Comparison of ENCODE assay signal across 1 cellular context in the genomic region with DNA sequence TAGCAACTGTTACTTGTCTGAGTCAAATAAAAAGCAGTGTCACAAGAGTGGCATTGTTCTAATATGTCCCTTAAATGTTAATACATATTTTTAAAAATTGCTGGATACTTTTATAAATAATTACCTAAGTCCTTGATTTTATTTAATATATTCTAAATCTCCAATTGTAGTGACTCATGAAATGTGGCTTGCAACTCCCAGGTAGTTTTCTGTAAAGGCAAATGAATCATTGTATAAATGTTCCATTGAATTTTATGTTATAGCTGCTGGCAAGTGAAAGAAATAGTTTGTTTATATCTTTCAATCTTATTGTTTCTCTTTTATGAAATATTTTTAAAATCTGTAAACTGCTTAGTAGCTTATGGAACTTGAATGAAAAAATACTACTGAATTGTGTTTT.
TF ChIP-seq lines count a peak whose summit lies in the region.

No MANE protein-coding gene starts in this region.

TF ChIP-seq in IMR-90, 13 proteins besides CTCF, POLR2A, EP300 and RAD21 (continued from another document):
- TF ChIP-seq FOS (IDR thresholded peaks at IDR 0.05; ENCODE audit: low read depth, low read length) = no peak
- no peak for TF ChIP-seq BHLHE40 (IDR thresholded peaks at IDR 0.05; ENCODE audit: low read depth, low read length)
- no peak for TF ChIP-seq MXI1 (IDR thresholded peaks at IDR 0.05; ENCODE audit: borderline replicate concordance, low read depth, low read length)
- TF ChIP-seq RFX5 (IDR thresholded peaks at IDR 0.05; ENCODE audit: low read depth, low read length) = no peak
- no peak for TF ChIP-seq CHD1 (IDR thresholded peaks at IDR 0.05; ENCODE audit: low read depth, low read length)
- TF ChIP-seq CEBPB (IDR thresholded peaks at IDR 0.05; ENCODE audit: low read depth, low read length) = no peak
- no peak for TF ChIP-seq MAZ (IDR thresholded peaks at IDR 0.05; ENCODE audit: borderline replicate concordance, low read depth, low read length)
- TF ChIP-seq NFE2L2 (IDR thresholded peaks at IDR 0.05; ENCODE audit: low read depth, low read length) = no peak
